Comparison of ENCODE assay signal across 1 cellular context in the genomic region with DNA sequence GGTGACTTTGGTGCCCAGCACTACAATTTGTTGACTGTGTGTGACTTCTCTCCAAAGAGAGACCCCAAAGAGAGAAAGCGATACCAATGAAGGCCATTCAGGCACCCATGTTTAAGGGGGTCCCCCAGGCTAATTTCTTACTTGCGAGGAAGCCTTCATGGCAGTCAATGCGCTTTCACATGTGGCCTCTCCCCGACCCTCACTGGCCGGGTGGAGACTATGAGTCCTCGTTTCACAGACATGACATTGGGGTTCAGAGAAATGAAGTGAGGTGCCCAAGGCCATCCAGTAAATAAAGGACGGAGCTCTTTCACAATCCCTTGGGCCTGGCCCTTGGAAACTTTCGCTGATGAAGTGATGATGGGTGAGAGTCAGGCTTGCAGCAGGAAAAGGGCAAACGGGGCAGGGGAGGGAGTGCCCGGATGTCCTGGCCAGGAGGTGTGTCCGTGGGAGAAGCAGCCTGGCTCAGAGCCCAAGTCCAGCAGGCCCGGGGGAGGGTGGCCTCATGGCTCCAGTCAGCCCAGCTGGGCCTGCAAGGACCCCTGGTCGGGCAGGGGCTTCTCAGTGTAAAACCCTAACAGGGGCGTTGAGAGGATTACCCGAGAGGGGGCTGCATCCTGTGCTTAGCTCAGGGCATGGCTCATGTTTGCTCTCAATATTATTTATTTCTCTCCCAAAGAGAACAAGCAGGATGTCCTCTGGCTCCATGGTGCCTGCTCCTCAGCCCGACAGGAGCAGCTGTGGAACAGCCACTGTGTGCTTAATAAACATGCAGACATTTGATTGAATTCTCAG.
TF ChIP-seq lines count a peak whose summit lies in the region.

No MANE protein-coding gene starts in this region.

TF ChIP-seq in IMR-90, 13 proteins besides CTCF, POLR2A, EP300 and RAD21:
- TF ChIP-seq MXI1 (IDR thresholded peaks at IDR 0.05; ENCODE audit: borderline replicate concordance, low read depth, low read length) (no peak), CEBPB (IDR thresholded peaks at IDR 0.05; ENCODE audit: low read depth, low read length) (0 out of 2 replicates have a peak, but pooled peaks have one; percentile 43)
